In the genomic region with DNA sequence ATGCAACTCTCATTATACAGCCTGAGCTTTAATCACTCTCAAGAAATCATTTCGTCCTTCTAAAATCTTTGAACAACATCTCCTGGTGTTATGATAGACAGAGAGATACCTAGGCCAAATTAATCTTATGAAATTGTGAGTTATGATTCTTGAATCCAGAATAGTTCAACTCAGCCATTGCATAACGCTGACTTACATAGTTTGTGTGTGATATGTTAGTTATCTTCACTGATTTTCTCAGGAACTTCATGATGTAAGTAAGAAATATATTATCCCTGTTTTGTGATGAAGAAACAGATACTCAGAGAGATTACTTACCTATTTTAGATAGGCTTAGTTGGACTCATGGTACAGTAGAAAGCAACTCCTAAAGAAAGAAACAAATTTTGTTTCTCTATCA, we compare ENCODE assay signal across 1 cellular context.
TF ChIP-seq lines count a peak whose summit lies in the region.

No MANE protein-coding gene starts in this region.

TF ChIP-seq in IMR-90, 13 proteins besides CTCF, POLR2A, EP300 and RAD21 (continued from another document):
- no peak for TF ChIP-seq MAZ (IDR thresholded peaks at IDR 0.05; ENCODE audit: borderline replicate concordance, low read depth, low read length)
- peak; percentile 25; the same call in 1 of the 2 replicates for TF ChIP-seq CEBPB (IDR thresholded peaks at IDR 0.05; ENCODE audit: low read depth, low read length)
- no peak for TF ChIP-seq FOS (IDR thresholded peaks at IDR 0.05; ENCODE audit: low read depth, low read length)
- no peak for TF ChIP-seq NFE2L2 (IDR thresholded peaks at IDR 0.05; ENCODE audit: low read depth, low read length)
- no peak for TF ChIP-seq RFX5 (IDR thresholded peaks at IDR 0.05; ENCODE audit: low read depth, low read length)
